Comparison of ENCODE assay signal across 9 cellular contexts in genomic region chr19:21084343-21084742, GRCh38. TPM values are rescaled to one million over a fixed set of nuclear protein-coding genes. Genes with fewer than 3 reads are reported as not detected.
A peak's percentile ranks its signal among the peaks of the same experiment; 100 is the strongest.
DNase-seq lines count a peak whose midpoint lies in the region; ATAC-seq and TF ChIP-seq lines count a peak whose summit lies in the region.
"Had no signal": no experiment of that assay in that cellular context is flagged by ENCODE, and none has a peak within 500 bp of the region (broad histone marks: within the 10 kb centered on the region; RNA-seq: fewer than 3 reads in every experiment).

No MANE protein-coding gene starts in this region.

- no peaks in the 10 kb centered on the region for H3K9me3 ChIP-seq in Loucy (ENCODE audit: insufficient read depth, low read depth, low read length)

- H3K9ac ChIP-seq in Loucy (ENCODE audit: low read depth, low read length, poor library complexity, severe bottlenecking) = peak overlapping the region; percentile 90
- H3K9ac ChIP-seq: KMS-11 had no signal

- H3K9me2 ChIP-seq in Loucy (replicated peaks; ENCODE audit: low read depth, low read length) = no peaks in the 10 kb centered on the region

- H3K4me1 ChIP-seq in Loucy (ENCODE audit: insufficient read depth, low read length, poor library complexity, severe bottlenecking) = peaks cover 46% of the 10 kb centered on the region

- H3K4me2 ChIP-seq in Loucy (ENCODE audit: low read depth, low read length, poor library complexity, severe bottlenecking) = peak overlapping the region; percentile 62
- H3K4me2 ChIP-seq: KMS-11 had no signal

- 0 out of 2 replicates have a peak, but pooled peaks cover 6% of the 10 kb centered on the region for H3K36me3 ChIP-seq in Loucy (ENCODE audit: insufficient read depth, low read length)

- no peaks in the 10 kb centered on the region for H3F3A ChIP-seq in Loucy (ENCODE audit: low read depth)

- DNase-seq in SIG-M5 treated with dmso at 0.1 percent for 504 hours (lab: John Stamatoyannopoulos, UW; ENCODE audit: unreplicated experiment) = peak; percentile 2
- no peak for DNase-seq in SIG-M5 (lab: John Stamatoyannopoulos, UW)
- DNase-seq in dermis blood vessel endothelial cell = peak; percentile 2
- DNase-seq in renal cortical epithelial cell (ENCODE audit: low read depth) = peak; percentile 88
- no peak for DNase-seq in left colon
- no peak for DNase-seq in HUDEP-2 (lab: John Stamatoyannopoulos, UW; ENCODE audit: unreplicated experiment in 76 of 76)

- H2AFZ ChIP-seq in Loucy (ENCODE audit: low read length) = no peak overlapping the region

- H4K20me1 ChIP-seq in Loucy (ENCODE audit: insufficient read depth, low read length, poor library complexity, severe bottlenecking) = peaks cover 31% of the 10 kb centered on the region

- intact Hi-C loops in left colon (cut with DNase I, micrococcal nuclease) = no loop called here

- H3K79me2 ChIP-seq in Loucy (ENCODE audit: insufficient read depth, low read length) = peaks cover 65% of the 10 kb centered on the region

- peak overlapping the region; percentile 91 for H3K4me3 ChIP-seq in Loucy (ENCODE audit: low read length, poor library complexity, severe bottlenecking)

- no peak for ATAC-seq in HG03571 (IDR thresholded peaks at IDR 0.05; ENCODE audit: unreplicated experiment)
- no peak for ATAC-seq in left colon

- no peaks in the 10 kb centered on the region for H3K27me3 ChIP-seq in Loucy (ENCODE audit: insufficient read depth, low read length, poor library complexity, severe bottlenecking)

- TF ChIP-seq CTCF in Loucy (conservative IDR thresholded peaks at IDR 0.05; ENCODE audit: low read length) = no peak

RNA-seq across cellular contexts. Expression of gene ZNF714, which starts 2.3 kb away (rescaled TPM):
- total RNA-seq in dermis blood vessel endothelial cell = 10.7 and 13.6 TPM in 2 replicates
- 6.1 and 7.6 TPM in 2 replicates for total RNA-seq in renal cortical epithelial cell
- 1 to 10 TPM; 7.3 to 9.2 TPM for total RNA-seq in left colon

RNA-seq across cellular contexts. Expression of gene ZNF431, which starts 57.5 kb away (rescaled TPM):
- 6.5 and 6.6 TPM in 2 replicates for total RNA-seq in dermis blood vessel endothelial cell
- 4.3 and 10.7 TPM in 2 replicates for total RNA-seq in renal cortical epithelial cell
- total RNA-seq in left colon = 1 to 10 TPM; 7.6 to 9.1 TPM

Comparison
In these comparisons a context has a peak if more than half of its experiments do, and no peak if none do; other contexts are left out.
1. DNase-seq: peak in SIG-M5 treated with dmso at 0.1 percent for 504 hours (single experiment), dermis blood vessel endothelial cell (single experiment) and renal cortical epithelial cell (single experiment); none in SIG-M5 (single experiment), left colon (0 of 2) and HUDEP-2 (0 of 76).